8 cellular contexts compared by ENCODE assay signal in the genomic region with DNA sequence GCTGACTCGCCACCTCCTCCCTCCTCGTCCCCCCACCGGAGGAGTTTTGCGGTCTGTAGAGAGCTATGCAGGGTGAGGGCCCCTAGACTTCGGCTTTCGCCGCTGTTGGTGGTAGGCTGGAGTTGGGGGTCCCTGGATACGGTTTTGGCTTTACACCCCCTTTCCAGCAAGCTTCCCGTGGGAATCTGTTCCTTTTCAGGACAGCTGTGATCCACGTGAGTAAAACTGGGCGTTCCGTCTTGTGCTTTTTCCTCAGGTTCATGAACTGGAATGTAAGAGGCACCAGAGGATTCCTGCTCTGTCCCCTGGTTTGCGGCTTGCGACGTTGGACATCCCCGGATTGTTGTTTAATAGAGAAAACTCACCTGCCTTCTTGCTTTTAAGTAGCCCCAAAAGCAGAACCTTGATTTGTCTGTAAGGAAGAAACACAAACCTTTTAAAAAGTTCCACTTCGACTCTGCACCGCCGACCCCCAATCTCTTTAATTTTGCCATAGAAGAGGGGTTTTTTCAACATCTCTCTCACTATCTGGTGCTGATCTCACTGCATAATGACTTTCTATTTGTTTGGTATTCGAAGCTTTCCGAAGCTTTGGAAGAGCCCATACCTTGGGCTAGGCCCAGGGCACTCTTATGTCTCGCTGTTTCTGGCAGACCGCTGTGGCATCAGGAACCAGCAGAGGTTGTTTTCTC. TPM values are rescaled to one million over a fixed set of nuclear protein-coding genes. Genes with fewer than 3 reads are reported as not detected.
DNase-seq lines count a peak whose midpoint lies in the region; ATAC-seq and TF ChIP-seq lines count a peak whose summit lies in the region.

No MANE protein-coding gene starts in this region.

- H3K4me3 ChIP-seq in IMR-90 (ENCODE audit: insufficient read depth, low read depth, low read length), result peak overlapping the region; percentile 82
- peak overlapping the region; percentile 82 for H3K4me3 ChIP-seq in psoas muscle

- H3K27me3 Mint-ChIP-seq in activated naive CD4-positive, alpha-beta T cell treated with anti-CD3 and anti-CD28 coated beads for 36 hours (ENCODE audit: low read depth), result no peaks in the 10 kb centered on the region
- no peaks in the 10 kb centered on the region for H3K27me3 Mint-ChIP-seq in activated T-helper 2 cell treated with anti-CD3 and anti-CD28 coated beads, Interferon-gamma antibody, Interleukin-2, Interleukin-4, amounts not matched to agents 10 μg/mL and 5 μg/mL and 100 μg/mL, durations not matched to agents 14 hours and 24 hours and 36 hours (ENCODE audit: low read depth)

- peak overlapping the region; percentile 99 for H3K27ac Mint-ChIP-seq in activated naive CD4-positive, alpha-beta T cell treated with anti-CD3 and anti-CD28 coated beads for 36 hours
- peak overlapping the region; percentile 100 for H3K27ac Mint-ChIP-seq in activated T-helper 2 cell treated with anti-CD3 and anti-CD28 coated beads, Interferon-gamma antibody, Interleukin-2, Interleukin-4, amounts not matched to agents 10 μg/mL and 5 μg/mL and 100 μg/mL, durations not matched to agents 14 hours and 24 hours and 36 hours

- peak overlapping the region; percentile 66 for H2BK20ac ChIP-seq in IMR-90 (ENCODE audit: low read depth, low read length)

- CTCF ChIA-PET in activated naive CD4-positive, alpha-beta T cell treated with anti-CD3 and anti-CD28 coated beads for 36 hours (lab: Charles Lee), result interaction anchor here (0.6 to 1.7 kb wide), 8 partner anchors 8 to 293 kb away, joined by 3 to 6 read pairs (median 4); a partner anchor contains a TSS
- CTCF ChIA-PET in IMR-90 (lab: Yijun Ruan, JAX), result no interaction called here

- TSS peak; percentile 86 for BruUV-seq in IMR-90 (replicated peaks; lab: Mats Ljungman, UMichigan)

- H3K56ac ChIP-seq in IMR-90 (ENCODE audit: extremely low read depth, insufficient read depth, low read length), result peak overlapping the region; percentile 100

- peaks cover 25 to 65% of the 10 kb centered on the region in 2 experiments for H3K79me1 ChIP-seq in IMR-90 (ENCODE audit: low read depth in 1 of 2, low read length in 2 of 2)

- H2BK120ac ChIP-seq in IMR-90 (ENCODE audit: low read depth, low read length), result peak overlapping the region; percentile 96

- peak overlapping the region; percentile 91; the same call in 2 of the 3 replicates for H2BK15ac ChIP-seq in IMR-90 (ENCODE audit: low read depth, low read length)

- H3K9me3 ChIP-seq in IMR-90 (ENCODE audit: control insufficient read depth, insufficient read depth, low read length) (no peaks in the 10 kb centered on the region), psoas muscle (no peaks in the 10 kb centered on the region)

- H3K27me3 ChIP-seq in IMR-90 (ENCODE audit: control insufficient read depth, insufficient read depth, low read length) (no peaks in the 10 kb centered on the region), psoas muscle (ENCODE audit: insufficient read depth in 3 of 3, low read length in 2 of 3) (no peaks in the 10 kb centered on the region)

- peaks cover 6% of the 10 kb centered on the region for H3K36me3 ChIP-seq in IMR-90 (ENCODE audit: control insufficient read depth, insufficient read depth, low read length)
- peaks cover 0 to 15% of the 10 kb centered on the region in 2 donors for H3K36me3 ChIP-seq in psoas muscle (ENCODE audit: insufficient read depth in 1 of 2, low read depth in 1 of 2)

- 0% methylated on average over 2 of the region's 23 CpGs; no CpG with 5 or more reads in 1 of the 2 experiments for WGBS in IMR-90 (ENCODE audit: extremely low coverage in 2 of 2, insufficient read length in 1 of 2), 2 experiments
- WGBS in psoas muscle, 3 donors, result 4 to 6% (median 6%) methylated on average over 23 of the region's 23 CpGs

- peak overlapping the region; percentile 97 for H4K91ac ChIP-seq in IMR-90 (ENCODE audit: insufficient read depth, low read depth, low read length)

- no peaks in the 10 kb centered on the region for H3K9me3 Mint-ChIP-seq in activated naive CD4-positive, alpha-beta T cell treated with anti-CD3 and anti-CD28 coated beads for 36 hours
- H3K9me3 Mint-ChIP-seq in activated T-helper 2 cell treated with anti-CD3 and anti-CD28 coated beads, Interferon-gamma antibody, Interleukin-2, Interleukin-4, amounts not matched to agents 10 μg/mL and 5 μg/mL and 100 μg/mL, durations not matched to agents 14 hours and 24 hours and 36 hours, result no peaks in the 10 kb centered on the region

- peak overlapping the region; percentile 99 for H3K14ac ChIP-seq in IMR-90 (replicated peaks; ENCODE audit: low read depth, low read length)

- H3K18ac ChIP-seq in IMR-90 (ENCODE audit: low read depth, low read length), result peak overlapping the region; percentile 87

- TF ChIP-seq CTCF in IMR-90 (conservative IDR thresholded peaks at IDR 0.05; ENCODE audit: low read depth, low read length), result no peak
- TF ChIP-seq CTCF in psoas muscle (IDR thresholded peaks at IDR 0.05), result no peak

- in situ Hi-C loops in IMR-90 (cut with MboI; ENCODE audit: low sequenced_read_pairs), result no loop called here

- H4K5ac ChIP-seq in IMR-90 (ENCODE audit: low read depth, low read length), result peak overlapping the region; percentile 85

- H3K9me1 ChIP-seq in IMR-90 (ENCODE audit: insufficient read depth, low read length), result 0 out of 2 replicates have a peak, but pooled peaks cover 3% of the 10 kb centered on the region

- TF ChIP-seq RAD21 in IMR-90 (IDR thresholded peaks at IDR 0.05; ENCODE audit: low read length), result no peak

- peak; percentile 21 for DNase-seq in activated naive CD4-positive, alpha-beta T cell treated with anti-CD3 and anti-CD28 coated beads for 36 hours
- no peak for DNase-seq in activated naive CD4-positive, alpha-beta T cell treated with anti-CD3 and anti-CD28 coated beads, Interleukin-2, amount 50 U/mL, for 16 hours
- peak; percentile 59 for DNase-seq in IMR-90
- no peak for DNase-seq in activated T-helper 2 cell treated with anti-CD3 and anti-CD28 coated beads, Interferon-gamma antibody, Interleukin-2, Interleukin-4, amounts not matched to agents 10 μg/mL and 5 μg/mL and 100 μg/mL, durations not matched to agents 14 hours and 24 hours and 36 hours (ENCODE audit: low spot score)
- DNase-seq in left cardiac atrium, result no peak
- DNase-seq in psoas muscle, result no peak

- ATAC-seq in IMR-90 (ENCODE audit: low read depth) (peak; percentile 25), left cardiac atrium (peak; percentile 12 to 19), psoas muscle (peak; percentile 36 to 61 (median 42)), HG02759 (IDR thresholded peaks at IDR 0.05; ENCODE audit: unreplicated experiment) (no peak), HG02642 (IDR thresholded peaks at IDR 0.05; ENCODE audit: poor library complexity, unreplicated experiment) (no peak)

- H3K9ac ChIP-seq in IMR-90 (ENCODE audit: low read depth, low read length), result peak overlapping the region; percentile 92

- peak overlapping the region; percentile 100 for H2AFZ ChIP-seq in IMR-90 (replicated peaks; ENCODE audit: low read length, poor library complexity)

- peaks cover 19% of the 10 kb centered on the region for H3K36me3 Mint-ChIP-seq in activated naive CD4-positive, alpha-beta T cell treated with anti-CD3 and anti-CD28 coated beads for 36 hours (ENCODE audit: low read depth)
- H3K36me3 Mint-ChIP-seq in activated T-helper 2 cell treated with anti-CD3 and anti-CD28 coated beads, Interferon-gamma antibody, Interleukin-2, Interleukin-4, amounts not matched to agents 10 μg/mL and 5 μg/mL and 100 μg/mL, durations not matched to agents 14 hours and 24 hours and 36 hours (ENCODE audit: low read depth), result peaks cover 27% of the 10 kb centered on the region

- H3K4me2 ChIP-seq in IMR-90 (ENCODE audit: low read depth, low read length), result peak overlapping the region; percentile 85

- H3K4ac ChIP-seq in IMR-90 (ENCODE audit: low read depth, low read length), result peak overlapping the region; percentile 97

- dilution Hi-C loops in IMR-90 (cut with HindIII; ENCODE audit: low sequenced_read_pairs, unreplicated experiment), result no loop called here

- peak overlapping the region; percentile 95 for H3K4me3 Mint-ChIP-seq in activated naive CD4-positive, alpha-beta T cell treated with anti-CD3 and anti-CD28 coated beads for 36 hours
- peak overlapping the region; percentile 96 for H3K4me3 Mint-ChIP-seq in activated T-helper 2 cell treated with anti-CD3 and anti-CD28 coated beads, Interferon-gamma antibody, Interleukin-2, Interleukin-4, amounts not matched to agents 10 μg/mL and 5 μg/mL and 100 μg/mL, durations not matched to agents 14 hours and 24 hours and 36 hours (ENCODE audit: low read depth)

- H3K4me1 ChIP-seq in IMR-90 (ENCODE audit: control insufficient read depth, insufficient read depth, low read length) (peaks cover 5% of the 10 kb centered on the region), psoas muscle (peaks cover 19% of the 10 kb centered on the region)

- POLR2A ChIA-PET in IMR-90 (lab: Charles Lee; ENCODE audit: unreplicated experiment), result interaction anchor here (0.9 kb wide), 1 partner anchor 169 kb away, joined by 3 read pairs; a partner anchor contains a TSS

- peak overlapping the region; percentile 93 for H2BK5ac ChIP-seq in IMR-90 (ENCODE audit: low read depth, low read length, poor library complexity, severe bottlenecking)

- no peak for TF ChIP-seq POLR2A in IMR-90 (IDR thresholded peaks at IDR 0.05; ENCODE audit: low read depth, low read length)

- peak overlapping the region; percentile 76 for H2AK5ac ChIP-seq in IMR-90 (ENCODE audit: low read depth, low read length)

- intact Hi-C loops in activated naive CD4-positive, alpha-beta T cell treated with anti-CD3 and anti-CD28 coated beads for 36 hours (cut with micrococcal nuclease), result loop anchor here (1.0 to 5.0 kb wide), 19 partner anchors 38 to 1194 kb away; a partner anchor contains a TSS
- intact Hi-C loops in IMR-90 (cut with micrococcal nuclease), result no loop called here
- intact Hi-C loops in activated T-helper 2 cell treated with anti-CD3 and anti-CD28 coated beads, Interferon-gamma antibody, Interleukin-2, Interleukin-4, amounts not matched to agents 10 μg/mL and 5 μg/mL and 100 μg/mL, durations not matched to agents 14 hours and 24 hours and 36 hours (cut with micrococcal nuclease), result loop anchor here (1.0 to 10.0 kb wide), 8 partner anchors 77 to 684 kb away; a partner anchor contains a TSS
- intact Hi-C loops in left cardiac atrium (cut with DNase I), result no loop called here
- intact Hi-C loops in psoas muscle (cut with DNase I), result loop anchor here in 1 of 2 donors (5.0 to 10.0 kb wide), 2 partner anchors 71 to 702 kb away; a partner anchor contains a TSS

- peak overlapping the region; percentile 99 for H3K23ac ChIP-seq in IMR-90 (ENCODE audit: low read depth, low read length)

- peak overlapping the region; percentile 90 to 99 for H4K8ac ChIP-seq in IMR-90 (ENCODE audit: low read depth in 2 of 2, low read length in 2 of 2)

- H2AK9ac ChIP-seq in IMR-90 (replicated peaks; ENCODE audit: low read depth, low read length, poor library complexity), result peak overlapping the region; percentile 97

- peak overlapping the region; percentile 92 for H3K27ac ChIP-seq in IMR-90 (ENCODE audit: insufficient read depth, low read length)
- peak overlapping the region; percentile 96 for H3K27ac ChIP-seq in psoas muscle

- no peaks in the 10 kb centered on the region for H4K20me1 ChIP-seq in IMR-90 (ENCODE audit: insufficient read depth, low read length)

- peaks cover 63% of the 10 kb centered on the region for H3K4me1 Mint-ChIP-seq in activated naive CD4-positive, alpha-beta T cell treated with anti-CD3 and anti-CD28 coated beads for 36 hours (ENCODE audit: low read depth)
- peaks cover 37% of the 10 kb centered on the region for H3K4me1 Mint-ChIP-seq in activated T-helper 2 cell treated with anti-CD3 and anti-CD28 coated beads, Interferon-gamma antibody, Interleukin-2, Interleukin-4, amounts not matched to agents 10 μg/mL and 5 μg/mL and 100 μg/mL, durations not matched to agents 14 hours and 24 hours and 36 hours (ENCODE audit: low read depth)

RNA-seq across cellular contexts. Expression of a gene that starts 0.5 kb away (rescaled TPM):
- 10 to 100 TPM; 37.9 to 40.8 TPM for total RNA-seq in activated naive CD4-positive, alpha-beta T cell treated with anti-CD3 and anti-CD28 coated beads for 36 hours
- total RNA-seq in IMR-90 (2012; rRNA removed), result 41.1 and 50.5 TPM in 2 replicates
- 18.0 and 19.2 TPM in 2 replicates for polyA plus RNA-seq in IMR-90 (2012; rRNA removed)
- 7.0 and 14.9 TPM in 2 replicates for polyA plus RNA-seq in IMR-90 (2012; cell fraction: cytosol; rRNA removed)
- polyA plus RNA-seq in IMR-90 (2012; cell fraction: nucleus; rRNA removed; ENCODE audit: low replicate concordance), result 12.4 and 42.4 TPM in 2 replicates
- total RNA-seq in activated T-helper 2 cell treated with anti-CD3 and anti-CD28 coated beads, Interferon-gamma antibody, Interleukin-2, Interleukin-4, amounts not matched to agents 10 μg/mL and 5 μg/mL and 100 μg/mL, durations not matched to agents 14 hours and 24 hours and 36 hours, result 37.0 and 41.3 TPM in 2 replicates
- total RNA-seq in left cardiac atrium, result 10 to 100 TPM; 17.1 to 20.0 TPM
- 10 to 100 TPM; 15.1 to 23.0 (median 17.0) TPM for total RNA-seq in psoas muscle
- polyA plus RNA-seq in psoas muscle, result 10 to 100 TPM; 11.3 to 23.5 (median 21.6) TPM

RNA-seq across cellular contexts. Expression of a gene that starts 1.1 kb away (rescaled TPM):
- 10 to 100 TPM; 44.5 to 47.5 TPM for total RNA-seq in activated naive CD4-positive, alpha-beta T cell treated with anti-CD3 and anti-CD28 coated beads for 36 hours
- total RNA-seq in IMR-90 (2012; rRNA removed) (17.0 and 31.1 TPM in 2 replicates), left cardiac atrium (10 to 100 TPM; 24.4 to 24.6 TPM), psoas muscle (10 to 100 TPM; 22.9 to 37.1 (median 27.9) TPM)
- polyA plus RNA-seq in IMR-90 (2012; rRNA removed) (13.0 and 15.9 TPM in 2 replicates), psoas muscle (10 to 100 TPM; 30.9 to 67.0 (median 39.3) TPM)
- 2.2 and 3.3 TPM in 2 replicates for polyA plus RNA-seq in IMR-90 (2012; cell fraction: cytosol; rRNA removed)
- polyA plus RNA-seq in IMR-90 (2012; cell fraction: nucleus; rRNA removed; ENCODE audit: low replicate concordance), result 1.8 and 10.6 TPM in 2 replicates
- total RNA-seq in activated T-helper 2 cell treated with anti-CD3 and anti-CD28 coated beads, Interferon-gamma antibody, Interleukin-2, Interleukin-4, amounts not matched to agents 10 μg/mL and 5 μg/mL and 100 μg/mL, durations not matched to agents 14 hours and 24 hours and 36 hours, result 48.1 and 49.7 TPM in 2 replicates

Comparison
In these comparisons a context has a peak if more than half of its experiments do, and no peak if none do; other contexts are left out.
1. DNase-seq: peak in activated naive CD4-positive, alpha-beta T cell treated with anti-CD3 and anti-CD28 coated beads for 36 hours (single experiment) and IMR-90 (single experiment); none in activated naive CD4-positive, alpha-beta T cell treated with anti-CD3 and anti-CD28 coated beads, Interleukin-2, amount 50 U/mL, for 16 hours (single experiment), activated T-helper 2 cell treated with anti-CD3 and anti-CD28 coated beads, Interferon-gamma antibody, Interleukin-2, Interleukin-4, amounts not matched to agents 10 μg/mL and 5 μg/mL and 100 μg/mL, durations not matched to agents 14 hours and 24 hours and 36 hours (single experiment), left cardiac atrium (single experiment) and psoas muscle (0 of 2).
2. ATAC-seq: peak in IMR-90 (single experiment), left cardiac atrium (2 of 2) and psoas muscle (4 of 4); none in HG02759 (single experiment) and HG02642 (single experiment).
3. intact Hi-C loops: an anchor here in activated naive CD4-positive, alpha-beta T cell treated with anti-CD3 and anti-CD28 coated beads for 36 hours (1.0 to 5.0 kb wide) and activated T-helper 2 cell treated with anti-CD3 and anti-CD28 coated beads, Interferon-gamma antibody, Interleukin-2, Interleukin-4, amounts not matched to agents 10 μg/mL and 5 μg/mL and 100 μg/mL, durations not matched to agents 14 hours and 24 hours and 36 hours (1.0 to 10.0 kb wide); none called in IMR-90 and left cardiac atrium.